Comparison of ENCODE assay signal across 13 cellular contexts in the genomic region with DNA sequence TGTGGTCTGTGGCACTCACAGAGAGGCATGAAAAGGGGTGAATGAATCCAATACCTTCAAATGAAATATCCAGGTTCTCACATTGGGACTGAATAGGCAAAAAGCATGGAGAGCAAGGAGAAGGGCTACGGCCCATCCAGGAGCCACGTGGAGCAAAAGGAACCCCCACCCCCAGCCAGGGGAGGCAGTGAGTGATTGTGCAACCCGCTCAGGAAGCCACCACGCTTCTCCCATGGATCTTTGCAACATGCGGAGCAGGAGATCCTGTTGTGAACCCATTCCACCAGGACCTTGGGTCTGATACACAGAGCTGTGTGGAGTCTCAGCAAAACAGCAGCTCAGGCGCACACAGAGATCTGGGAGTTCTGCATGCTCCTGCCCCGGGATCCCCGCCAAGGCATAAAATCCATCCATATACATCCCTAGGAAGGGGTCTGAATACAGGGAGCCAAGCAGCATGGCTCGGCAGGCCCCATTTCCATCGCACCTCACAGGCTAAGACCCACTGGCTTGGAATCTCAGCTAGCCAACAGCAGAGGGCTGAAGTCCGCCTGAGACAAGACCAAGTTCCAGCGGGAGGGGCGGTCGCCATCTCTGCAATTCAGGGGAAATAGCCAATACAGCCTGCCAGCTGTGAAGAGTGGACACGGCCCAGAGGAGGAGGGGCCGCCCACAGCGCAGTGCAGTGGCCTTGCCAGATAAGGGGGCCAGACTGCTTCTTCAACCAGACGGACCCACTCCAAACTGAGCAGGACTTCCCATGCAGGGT.
DNase-seq lines count a peak whose midpoint lies in the region; ATAC-seq and TF ChIP-seq lines count a peak whose summit lies in the region.
"Had no signal": no experiment of that assay in that cellular context is flagged by ENCODE, and none has a peak within 500 bp of the region (broad histone marks: within the 10 kb centered on the region; RNA-seq: fewer than 3 reads in every experiment).

No MANE protein-coding gene starts in this region.

- 54% methylated on average over 14 of the region's 18 CpGs for WGBS in esophagus muscularis mucosa

- H3K4me3 ChIP-seq in HEK293 (ENCODE audit: low read depth, low read length) (no peak overlapping the region), left ventricle myocardium inferior (no peak overlapping the region), esophagus muscularis mucosa (no peak overlapping the region)

- H3K4me1 ChIP-seq in HEK293 (ENCODE audit: control insufficient read depth, insufficient read depth, low read length): no peaks in the 10 kb centered on the region
- H3K4me1 ChIP-seq in left ventricle myocardium inferior: peaks cover 6% of the 10 kb centered on the region
- H3K4me1 ChIP-seq in esophagus muscularis mucosa: peaks cover 0 to 8% (median 3%) of the 10 kb centered on the region in 4 donors

- peaks cover 18% of the 10 kb centered on the region for H3K9me3 Mint-ChIP-seq in activated naive CD8-positive, alpha-beta T cell treated with anti-CD3 and anti-CD28 coated beads for 36 hours

- H3K36me3 Mint-ChIP-seq in activated naive CD8-positive, alpha-beta T cell treated with anti-CD3 and anti-CD28 coated beads for 36 hours: peaks cover 39% of the 10 kb centered on the region

- TF ChIP-seq EP300 in esophagus muscularis mucosa (IDR thresholded peaks at IDR 0.05): no peak

- H3K4me3 Mint-ChIP-seq in activated naive CD8-positive, alpha-beta T cell treated with anti-CD3 and anti-CD28 coated beads for 36 hours: no peak overlapping the region
- H3K4me3 Mint-ChIP-seq: CD4-positive, alpha-beta memory T cell; neural crest cell had no signal

- H3K36me3 ChIP-seq in HEK293 (ENCODE audit: control insufficient read depth in 2 of 2, insufficient read depth in 1 of 2, low read length in 2 of 2): peaks cover 0 to 8% of the 10 kb centered on the region in 2 experiments; a peak in 2 of 3 replicates
- H3K36me3 ChIP-seq in left ventricle myocardium inferior: no peaks in the 10 kb centered on the region
- H3K36me3 ChIP-seq in esophagus muscularis mucosa: peaks cover 0 to 4% (median 0%) of the 10 kb centered on the region in 4 donors

- POLR2A ChIA-PET in HEK293 (lab: Yijun Ruan, JAX): no interaction called here

- intact Hi-C loops in left ventricle myocardium inferior (cut with micrococcal nuclease): no loop called here
- intact Hi-C loops in posterior vena cava (cut with DNase I): no loop called here
- intact Hi-C loops in esophagus muscularis mucosa (cut with DNase I): no loop called here

- ATAC-seq in HG03442 (IDR thresholded peaks at IDR 0.05; ENCODE audit: unreplicated experiment): no peak
- ATAC-seq in HG03108 (IDR thresholded peaks at IDR 0.05; ENCODE audit: unreplicated experiment): no peak

- DNase-seq in activated naive CD8-positive, alpha-beta T cell treated with anti-CD3 and anti-CD28 coated beads for 36 hours: no peak
- DNase-seq in left ventricle myocardium inferior (peak; percentile 30), posterior vena cava (ENCODE audit: low spot score) (peak; percentile 80), esophagus muscularis mucosa (ENCODE audit: extremely low spot score) (no peak), GM13977 (ENCODE audit: low spot score) (no peak)
- DNase-seq: CD4-positive, alpha-beta memory T cell; cortex of kidney; NCI-H1092; NCI-H510A had no signal

- in situ Hi-C loops in GM13977 (cut with MboI; ENCODE audit: low pct_unique_long_range_greater_than_20kb, low sequenced_read_pairs, unreplicated experiment): no loop called here

- H3K27ac ChIP-seq in HEK293 (ENCODE audit: extremely low read depth, low read depth, low read length): no peak overlapping the region
- H3K27ac ChIP-seq in left ventricle myocardium inferior (replicated peaks): no peak overlapping the region
- H3K27ac ChIP-seq in esophagus muscularis mucosa (replicated peaks in 1 of 4): no peak overlapping the region

- CTCF ChIA-PET in HEK293 (lab: Yijun Ruan, JAX): no interaction called here

- H3K9me3 ChIP-seq in HEK293 (ENCODE audit: control insufficient read depth, insufficient read depth, low read depth, low read length) (no peaks in the 10 kb centered on the region), left ventricle myocardium inferior (replicated peaks) (peaks cover 14% of the 10 kb centered on the region), esophagus muscularis mucosa (peaks cover 0 to 17% (median 3%) of the 10 kb centered on the region in 4 donors)

- H3K27me3 ChIP-seq in left ventricle myocardium inferior (ENCODE audit: low read depth) (no peaks in the 10 kb centered on the region), esophagus muscularis mucosa (no peaks in the 10 kb centered on the region)

- TF ChIP-seq CTCF in HEK293 (tag by site-specific recombination; IDR thresholded peaks at IDR 0.05) (no peak), left ventricle myocardium inferior (IDR thresholded peaks at IDR 0.05; ENCODE audit: borderline replicate concordance) (no peak), esophagus muscularis mucosa (IDR thresholded peaks at IDR 0.05) (no peak), GM13977 (IDR thresholded peaks at IDR 0.05; ENCODE audit: extremely low read depth, insufficient read depth, missing control alignments) (no peak)

- TF ChIP-seq POLR2A in esophagus muscularis mucosa (IDR thresholded peaks at IDR 0.05; ENCODE audit: low read depth): no peak

- no peaks in the 10 kb centered on the region for H3K27me3 Mint-ChIP-seq in activated naive CD8-positive, alpha-beta T cell treated with anti-CD3 and anti-CD28 coated beads for 36 hours
- H3K27me3 Mint-ChIP-seq: CD4-positive, alpha-beta memory T cell had no signal

- peak overlapping the region; percentile 14 for H3K27ac Mint-ChIP-seq in activated naive CD8-positive, alpha-beta T cell treated with anti-CD3 and anti-CD28 coated beads for 36 hours

- peaks cover 11% of the 10 kb centered on the region for H3K4me1 Mint-ChIP-seq in activated naive CD8-positive, alpha-beta T cell treated with anti-CD3 and anti-CD28 coated beads for 36 hours

TF ChIP-seq in HEK293, 187 proteins besides CTCF, POLR2A, EP300 and RAD21:
- TF ChIP-seq, protein P1, sequence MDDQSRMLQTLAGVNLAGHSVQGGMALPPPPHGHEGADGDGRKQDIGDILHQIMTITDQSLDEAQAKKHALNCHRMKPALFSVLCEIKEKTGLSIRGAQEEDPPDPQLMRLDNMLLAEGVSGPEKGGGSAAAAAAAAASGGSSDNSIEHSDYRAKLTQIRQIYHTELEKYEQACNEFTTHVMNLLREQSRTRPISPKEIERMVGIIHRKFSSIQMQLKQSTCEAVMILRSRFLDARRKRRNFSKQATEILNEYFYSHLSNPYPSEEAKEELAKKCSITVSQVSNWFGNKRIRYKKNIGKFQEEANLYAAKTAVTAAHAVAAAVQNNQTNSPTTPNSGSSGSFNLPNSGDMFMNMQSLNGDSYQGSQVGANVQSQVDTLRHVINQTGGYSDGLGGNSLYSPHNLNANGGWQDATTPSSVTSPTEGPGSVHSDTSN (CRISPR knock-in tag; IDR thresholded peaks at IDR 0.05): 0 out of 2 replicates have a peak, but pooled peaks have one; percentile 44
- no peak for TF ChIP-seq ZNF624 (tag by site-specific recombination; IDR thresholded peaks at IDR 0.05)

Comparison
In these comparisons a context has a peak if more than half of its experiments do, and no peak if none do; other contexts are left out.
1. DNase-seq: peak in left ventricle myocardium inferior (single experiment) and posterior vena cava (single experiment); none in activated naive CD8-positive, alpha-beta T cell treated with anti-CD3 and anti-CD28 coated beads for 36 hours (single experiment), esophagus muscularis mucosa (single experiment) and GM13977 (single experiment).